2 cellular contexts compared by ENCODE assay signal in the genomic region with DNA sequence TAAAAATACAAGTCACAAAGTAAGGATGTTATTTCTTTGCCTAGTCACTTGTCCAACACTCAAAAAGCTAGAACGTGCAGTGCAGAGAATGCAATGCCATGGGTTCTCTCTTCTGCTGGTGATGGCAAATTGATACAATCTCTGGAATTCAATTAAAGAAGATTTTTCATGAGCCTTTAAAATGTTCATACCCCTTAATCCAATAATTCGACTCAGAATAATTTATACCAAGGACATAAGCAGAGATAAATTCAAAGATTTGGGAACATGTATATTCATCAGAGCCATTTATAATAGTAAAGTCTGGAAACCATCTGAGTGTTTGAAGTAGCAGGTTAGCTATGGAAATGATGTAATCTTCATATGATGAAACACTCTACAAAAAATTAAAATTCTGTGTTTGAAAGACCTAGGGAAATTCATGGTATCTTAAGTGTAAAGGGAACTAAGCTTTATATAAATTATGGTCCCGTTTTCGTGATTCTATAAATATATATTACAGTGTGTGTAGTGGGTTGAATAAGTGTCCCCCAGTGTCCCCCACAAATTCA.
TF ChIP-seq lines count a peak whose summit lies in the region.

No MANE protein-coding gene starts in this region.

TF ChIP-seq in SK-N-SH treated with all-trans-retinoic acid at 6 μM for 48 hours, 23 proteins besides CTCF, POLR2A, EP300 and RAD21 (continued from another document):
- TF ChIP-seq CREB5 (CRISPR knock-in tag; IDR thresholded peaks at IDR 0.05; ENCODE audit: low read depth), result no peak

TF ChIP-seq in SK-N-SH, 30 proteins besides CTCF, POLR2A, EP300 and RAD21 (continued from another document):
- TF ChIP-seq, protein P1, sequence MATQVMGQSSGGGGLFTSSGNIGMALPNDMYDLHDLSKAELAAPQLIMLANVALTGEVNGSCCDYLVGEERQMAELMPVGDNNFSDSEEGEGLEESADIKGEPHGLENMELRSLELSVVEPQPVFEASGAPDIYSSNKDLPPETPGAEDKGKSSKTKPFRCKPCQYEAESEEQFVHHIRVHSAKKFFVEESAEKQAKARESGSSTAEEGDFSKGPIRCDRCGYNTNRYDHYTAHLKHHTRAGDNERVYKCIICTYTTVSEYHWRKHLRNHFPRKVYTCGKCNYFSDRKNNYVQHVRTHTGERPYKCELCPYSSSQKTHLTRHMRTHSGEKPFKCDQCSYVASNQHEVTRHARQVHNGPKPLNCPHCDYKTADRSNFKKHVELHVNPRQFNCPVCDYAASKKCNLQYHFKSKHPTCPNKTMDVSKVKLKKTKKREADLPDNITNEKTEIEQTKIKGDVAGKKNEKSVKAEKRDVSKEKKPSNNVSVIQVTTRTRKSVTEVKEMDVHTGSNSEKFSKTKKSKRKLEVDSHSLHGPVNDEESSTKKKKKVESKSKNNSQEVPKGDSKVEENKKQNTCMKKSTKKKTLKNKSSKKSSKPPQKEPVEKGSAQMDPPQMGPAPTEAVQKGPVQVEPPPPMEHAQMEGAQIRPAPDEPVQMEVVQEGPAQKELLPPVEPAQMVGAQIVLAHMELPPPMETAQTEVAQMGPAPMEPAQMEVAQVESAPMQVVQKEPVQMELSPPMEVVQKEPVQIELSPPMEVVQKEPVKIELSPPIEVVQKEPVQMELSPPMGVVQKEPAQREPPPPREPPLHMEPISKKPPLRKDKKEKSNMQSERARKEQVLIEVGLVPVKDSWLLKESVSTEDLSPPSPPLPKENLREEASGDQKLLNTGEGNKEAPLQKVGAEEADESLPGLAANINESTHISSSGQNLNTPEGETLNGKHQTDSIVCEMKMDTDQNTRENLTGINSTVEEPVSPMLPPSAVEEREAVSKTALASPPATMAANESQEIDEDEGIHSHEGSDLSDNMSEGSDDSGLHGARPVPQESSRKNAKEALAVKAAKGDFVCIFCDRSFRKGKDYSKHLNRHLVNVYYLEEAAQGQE (IDR thresholded peaks at IDR 0.05; ENCODE audit: low read depth, low read length), result no peak
- TF ChIP-seq ZBTB33 (IDR thresholded peaks at IDR 0.05; ENCODE audit: borderline replicate concordance, low read depth) (no peak), TEAD4 (IDR thresholded peaks at IDR 0.05; ENCODE audit: borderline replicate concordance, insufficient read depth) (no peak), FOXJ3 (CRISPR knock-in tag; IDR thresholded peaks at IDR 0.05) (no peak), GABPA (IDR thresholded peaks at IDR 0.05; ENCODE audit: low read depth) (no peak)
